ENCODE assay signal across 1 cellular context in genomic region chr11:34002420-34002819, GRCh38.
TF ChIP-seq lines count a peak whose summit lies in the region.

No MANE protein-coding gene starts in this region.

TF ChIP-seq in GM23338, 12 proteins besides CTCF, POLR2A, EP300 and RAD21 (continued from another document):
- TF ChIP-seq JUNB (IDR thresholded peaks at IDR 0.05; ENCODE audit: unreplicated experiment) (no peak), NANOG (IDR thresholded peaks at IDR 0.05; ENCODE audit: borderline replicate concordance) (no peak), ZNF331 (CRISPR knock-in tag; IDR thresholded peaks at IDR 0.05; ENCODE audit: low read depth) (no peak), CREB1 (CRISPR knock-in tag; IDR thresholded peaks at IDR 0.05; ENCODE audit: low read depth) (no peak), ZNF114 (CRISPR knock-in tag; IDR thresholded peaks at IDR 0.05) (no peak), STAT1 (IDR thresholded peaks at IDR 0.05; ENCODE audit: unreplicated experiment) (no peak), EZH2 (IDR thresholded peaks at IDR 0.05; ENCODE audit: low read depth, unreplicated experiment) (no peak), REST (IDR thresholded peaks at IDR 0.05; ENCODE audit: unreplicated experiment) (no peak)
